Comparison of ENCODE assay signal across 1 cellular context in genomic region chr18:50559750-50560680, GRCh38.
TF ChIP-seq lines count a peak whose summit lies in the region.

Gene MAPK4 (plus strand): TSS chr18:50560087. CDS start chr18:50663959, 103,872 bp downstream.

TF ChIP-seq in HEK293, 187 proteins besides CTCF, POLR2A, EP300 and RAD21 (continued from another document):
- no peak for TF ChIP-seq HIC1 (tag by site-specific recombination; IDR thresholded peaks at IDR 0.05)
- TF ChIP-seq ZNF112 (tag by site-specific recombination; IDR thresholded peaks at IDR 0.05): no peak
